34 cellular contexts compared by ENCODE assay signal in genomic region chr6:109102762-109103161, GRCh38.
"Had no signal": no experiment of that assay in that cellular context is flagged by ENCODE, and none has a peak within 500 bp of the region (broad histone marks: within the 10 kb centered on the region; RNA-seq: fewer than 3 reads in every experiment).

No MANE protein-coding gene starts in this region.

- H3K9me3 Mint-ChIP-seq: activated CD8-positive, alpha-beta T cell treated with anti-CD3 and anti-CD28 coated beads for 36 hours; activated naive CD4-positive, alpha-beta T cell treated with anti-CD3 and anti-CD28 coated beads for 36 hours; activated naive CD4-positive, alpha-beta T cell treated with anti-CD3 and anti-CD28 coated beads, Interleukin-2, amount 50 U/mL, for 24 hours; activated naive CD8-positive, alpha-beta T cell treated with anti-CD3 and anti-CD28 coated beads for 36 hours; activated naive CD8-positive, alpha-beta T cell treated with anti-CD3 and anti-CD28 coated beads, Interleukin-2, amount 50 U/mL, for 24 hours; activated T-helper 1 cell treated with anti-CD3 and anti-CD28 coated beads, Interleukin-12 subunit alpha, Interleukin-12 subunit beta, Interleukin-2, Interleukin-4 antibody, amounts not matched to agents 30 ng/mL and 10 ng/mL and 1 ng/mL, durations not matched to agents 14 hours and 24 hours and 36 hours; activated T-helper 2 cell treated with anti-CD3 and anti-CD28 coated beads, Interferon-gamma antibody, Interleukin-2, Interleukin-4, amounts not matched to agents 10 μg/mL and 5 μg/mL and 100 μg/mL, durations not matched to agents 14 hours and 24 hours and 36 hours; T-cell; T-helper 1 cell treated with Interleukin-12 subunit alpha and Interleukin-12 subunit beta and Interleukin-4 antibody, amounts not matched to agents 30 μg/mL and 1 μg/mL, for 36 hours; T-helper 2 cell treated with Interferon-gamma antibody and Interleukin-4, amounts not matched to agents 5 μg/mL and 100 μg/mL, for 36 hours had no signal

- H3K4me3 Mint-ChIP-seq: activated CD8-positive, alpha-beta T cell treated with anti-CD3 and anti-CD28 coated beads for 36 hours; activated naive CD4-positive, alpha-beta T cell treated with anti-CD3 and anti-CD28 coated beads for 36 hours; activated naive CD4-positive, alpha-beta T cell treated with anti-CD3 and anti-CD28 coated beads, Interleukin-2, amount 50 U/mL, for 24 hours; activated naive CD8-positive, alpha-beta T cell treated with anti-CD3 and anti-CD28 coated beads for 36 hours; activated naive CD8-positive, alpha-beta T cell treated with anti-CD3 and anti-CD28 coated beads, Interleukin-2, amount 50 U/mL, for 24 hours; activated T-helper 1 cell treated with anti-CD3 and anti-CD28 coated beads, Interleukin-12 subunit alpha, Interleukin-12 subunit beta, Interleukin-2, Interleukin-4 antibody, amounts not matched to agents 30 ng/mL and 10 ng/mL and 1 ng/mL, durations not matched to agents 14 hours and 24 hours and 36 hours; brain; T-cell; T-helper 1 cell treated with Interleukin-12 subunit alpha and Interleukin-12 subunit beta and Interleukin-4 antibody, amounts not matched to agents 30 μg/mL and 1 μg/mL, for 36 hours; T-helper 2 cell treated with Interferon-gamma antibody and Interleukin-4, amounts not matched to agents 5 μg/mL and 100 μg/mL, for 36 hours had no signal

- ATAC-seq: activated CD8-positive, alpha-beta T cell treated with anti-CD3 and anti-CD28 coated beads for 36 hours; activated naive CD8-positive, alpha-beta T cell treated with anti-CD3 and anti-CD28 coated beads, Interleukin-2, amount 50 U/mL, for 24 hours; esophagus mucosa; T-cell had no signal

- H3K27ac ChIP-seq: adrenal gland, breast epithelium, cardiac muscle cell, colonic mucosa, epithelial cell of prostate had no signal

- DNase-seq: activated CD4-positive, alpha-beta T cell treated with anti-CD3 and anti-CD28 coated beads for 4 hours; activated CD4-positive, alpha-beta T cell treated with anti-CD3 and anti-CD28 coated beads, Interleukin-2, amount 50 U/mL, for 1 hour; activated CD4-positive, alpha-beta T cell treated with anti-CD3 and anti-CD28 coated beads, Interleukin-2, amount 50 U/mL, for 48 hours; activated CD4-positive, CD25-positive, alpha-beta regulatory T cell; activated CD4-positive, CD25-positive, alpha-beta regulatory T cell treated with anti-CD3 and anti-CD28 coated beads, Interleukin-2, amount 50 U/mL, for 72 hours; activated CD8-positive, alpha-beta memory T cell treated with anti-CD3 and anti-CD28 coated beads for 24 hours; activated CD8-positive, alpha-beta T cell treated with anti-CD3 and anti-CD28 coated beads for 36 hours; activated effector memory CD4-positive, alpha-beta T cell treated with anti-CD3 and anti-CD28 coated beads, Interleukin-2, amount 50 U/mL, for 16 hours; activated naive CD4-positive, alpha-beta T cell treated with anti-CD3 and anti-CD28 coated beads for 36 hours; activated naive CD8-positive, alpha-beta T cell treated with anti-CD3 and anti-CD28 coated beads for 36 hours; activated naive CD8-positive, alpha-beta T cell treated with anti-CD3 and anti-CD28 coated beads, Interleukin-2, amount 50 U/mL, for 24 hours; activated T-cell treated with anti-CD3 and anti-CD28 coated beads, Interleukin-2, amount 50 U/mL, for 48 hours; adrenal gland; amygdala; aorta; central memory CD4-positive, alpha-beta T cell; cerebellar nuclear complex; colonic mucosa; effector CD8-positive, alpha-beta T cell; foreskin fibroblast; head of caudate nucleus; SW 1271; T-cell; T1000 had no signal

- H3K27me3 ChIP-seq: adrenal gland, breast epithelium, cardiac muscle cell, colonic mucosa had no signal

- H3K36me3 ChIP-seq: adrenal gland, breast epithelium, colonic mucosa had no signal

- H3K4me1 ChIP-seq: adrenal gland, breast epithelium, colonic mucosa had no signal

- H3K27me3 Mint-ChIP-seq: activated CD8-positive, alpha-beta T cell treated with anti-CD3 and anti-CD28 coated beads for 36 hours; activated naive CD4-positive, alpha-beta T cell treated with anti-CD3 and anti-CD28 coated beads, Interleukin-2, amount 50 U/mL, for 24 hours; activated naive CD8-positive, alpha-beta T cell treated with anti-CD3 and anti-CD28 coated beads for 36 hours; activated naive CD8-positive, alpha-beta T cell treated with anti-CD3 and anti-CD28 coated beads, Interleukin-2, amount 50 U/mL, for 24 hours; T-cell had no signal

- H3K4me3 ChIP-seq: adrenal gland, breast epithelium, cardiac muscle cell, colonic mucosa had no signal

- H3K27ac Mint-ChIP-seq: activated CD8-positive, alpha-beta T cell treated with anti-CD3 and anti-CD28 coated beads for 36 hours; activated naive CD4-positive, alpha-beta T cell treated with anti-CD3 and anti-CD28 coated beads for 36 hours; activated naive CD4-positive, alpha-beta T cell treated with anti-CD3 and anti-CD28 coated beads, Interleukin-2, amount 50 U/mL, for 24 hours; activated naive CD8-positive, alpha-beta T cell treated with anti-CD3 and anti-CD28 coated beads for 36 hours; activated naive CD8-positive, alpha-beta T cell treated with anti-CD3 and anti-CD28 coated beads, Interleukin-2, amount 50 U/mL, for 24 hours; activated T-helper 1 cell treated with anti-CD3 and anti-CD28 coated beads, Interleukin-12 subunit alpha, Interleukin-12 subunit beta, Interleukin-2, Interleukin-4 antibody, amounts not matched to agents 30 ng/mL and 10 ng/mL and 1 ng/mL, durations not matched to agents 14 hours and 24 hours and 36 hours; activated T-helper 2 cell treated with anti-CD3 and anti-CD28 coated beads, Interferon-gamma antibody, Interleukin-2, Interleukin-4, amounts not matched to agents 10 μg/mL and 5 μg/mL and 100 μg/mL, durations not matched to agents 14 hours and 24 hours and 36 hours; brain; T-cell; T-helper 1 cell treated with Interleukin-12 subunit alpha and Interleukin-12 subunit beta and Interleukin-4 antibody, amounts not matched to agents 30 μg/mL and 1 μg/mL, for 36 hours; T-helper 2 cell treated with Interferon-gamma antibody and Interleukin-4, amounts not matched to agents 5 μg/mL and 100 μg/mL, for 36 hours had no signal

- H3K4me1 Mint-ChIP-seq: activated naive CD4-positive, alpha-beta T cell treated with anti-CD3 and anti-CD28 coated beads, Interleukin-2, amount 50 U/mL, for 24 hours; activated naive CD8-positive, alpha-beta T cell treated with anti-CD3 and anti-CD28 coated beads for 36 hours had no signal

- H3K9me3 ChIP-seq: adrenal gland, breast epithelium, colonic mucosa had no signal
